Comparison of ENCODE assay signal across 9 cellular contexts in genomic region chr15:42547926-42548257, GRCh38. TPM values are rescaled to one million over a fixed set of nuclear protein-coding genes. Genes with fewer than 3 reads are reported as not detected.
DNase-seq lines count a peak whose midpoint lies in the region; ATAC-seq, FAIRE-seq and TF ChIP-seq lines count a peak whose summit lies in the region.
"Had no signal": no experiment of that assay in that cellular context is flagged by ENCODE, and none has a peak within 500 bp of the region (broad histone marks: within the 10 kb centered on the region; RNA-seq: fewer than 3 reads in every experiment).

No MANE protein-coding gene starts in this region.

- POLR2A ChIA-PET in GM12878 (lab: Charles Lee), result interaction anchor here (0.8 to 3.2 kb wide), 14 partner anchors 13 to 102 kb away, joined by 3 to 13 read pairs (median 6); partner anchors contain the start of genes SNAP23, STARD9 and ZNF106

- H3K9me3 Mint-ChIP-seq in stimulated activated naive CD8-positive, alpha-beta T cell treated with anti-CD3 and anti-CD28 coated beads, Interleukin-15, amount 100 ng/mL, for 72 hours, result no peaks in the 10 kb centered on the region

- RAD21 ChIA-PET in GM12878 (lab: Charles Lee; ENCODE audit: unreplicated experiment), result interaction anchor here (0.6 to 2.7 kb wide), 14 partner anchors 12 to 103 kb away, joined by 3 to 9 read pairs (median 4); partner anchors contain the start of genes SNAP23, STARD9 and ZNF106

- peak; percentile 27; the same call in 2 of the 3 replicates for ATAC-seq in GM12878
- no peak for ATAC-seq in stimulated activated naive CD8-positive, alpha-beta T cell treated with anti-CD3 and anti-CD28 coated beads, Interleukin-15, amount 100 ng/mL, for 72 hours

- peak overlapping the region; percentile 91 to 96 for H3K4me3 Mint-ChIP-seq in stimulated activated naive CD8-positive, alpha-beta T cell treated with anti-CD3 and anti-CD28 coated beads, Interleukin-15, amount 100 ng/mL, for 72 hours

- no peaks in the 10 kb centered on the region for H3K27me3 Mint-ChIP-seq in stimulated activated naive CD8-positive, alpha-beta T cell treated with anti-CD3 and anti-CD28 coated beads, Interleukin-15, amount 100 ng/mL, for 72 hours

- 21% methylated on average over 7 of the region's 9 CpGs for WGBS in GM12878 (ENCODE audit: insufficient coverage, insufficient replicate concordance, low lambda C conversion rate, missing lambda C conversion rate)

- BruUV-seq in GM12878 (replicated peaks; lab: Mats Ljungman, UMichigan), result no TSS peak

- H3K27ac ChIP-seq in HL-60 (replicated peaks) (peak overlapping the region; percentile 90), GM12878 (ENCODE audit: control insufficient read depth, insufficient read depth) (peak overlapping the region; percentile 72)

- no peak for TF ChIP-seq EP300 in GM12878 (IDR thresholded peaks at IDR 0.05; ENCODE audit: borderline replicate concordance in 1 of 2, control insufficient read depth in 1 of 2, low read depth in 2 of 2, low read length in 2 of 2)

- H3K4me1 ChIP-seq in GM12878 (ENCODE audit: control insufficient read depth, insufficient read depth, low read length), result no peaks in the 10 kb centered on the region; the same call in 1 of the 2 replicates

- H3K79me2 ChIP-seq in GM12878 (ENCODE audit: control insufficient read depth, insufficient read depth, low read length), result peaks cover 57% of the 10 kb centered on the region

- no peak for TF ChIP-seq POLR2A in GM12892 (IDR thresholded peaks at IDR 0.05; ENCODE audit: low read depth, low read length)
- no peak for TF ChIP-seq POLR2A in GM12878 (IDR thresholded peaks at IDR 0.05; ENCODE audit: low read depth, low read length)

- DNase-seq in GM12892 (ENCODE audit: insufficient read length) (no peak), HL-60 (ENCODE audit: low read depth in 1 of 2, low spot score in 1 of 2) (no peak), GM12878 (ENCODE audit: low read depth, low spot score) (no peak), inferior parietal cortex (ENCODE audit: extremely low spot score) (peak; percentile 29), DMS79 treated with DMSO at 0.1 percent for 48 hours (lab: John Stamatoyannopoulos, UW) (no peak), GOT3 (lab: John Stamatoyannopoulos, UW) (no peak), NCI-H1694 (lab: John Stamatoyannopoulos, UW) (no peak)
- DNase-seq in stimulated activated naive CD8-positive, alpha-beta T cell treated with anti-CD3 and anti-CD28 coated beads, Interleukin-15, amount 100 ng/mL, for 72 hours, result no peak

- SMC1A ChIA-PET in GM12878 (lab: Charles Lee; ENCODE audit: uncharacterized antibody, unreplicated experiment), result interaction anchor here (0.6 to 5.4 kb wide), 18 partner anchors 13 to 320 kb away, joined by 3 to 45 read pairs (median 4); no protein-coding TSS in a partner anchor

- no peaks in the 10 kb centered on the region for H4K20me1 ChIP-seq in GM12878 (ENCODE audit: control insufficient read depth, insufficient read depth)

- H3K27me3 ChIP-seq in HL-60 (ENCODE audit: insufficient read depth, poor library complexity, severe bottlenecking) (no peaks in the 10 kb centered on the region), GM12878 (replicated peaks in 1 of 2; ENCODE audit: control insufficient read depth in 2 of 2, insufficient read depth in 2 of 2, low read length in 1 of 2) (no peaks in the 10 kb centered on the region)

- CTCF ChIA-PET in GM12878 (lab: Yijun Ruan, JAX), result interaction anchor here (0.8 to 3.0 kb wide), 6 partner anchors 8 to 104 kb away, joined by 3 to 7 read pairs (median 5); partner anchors contain the start of gene ZNF106

- peak overlapping the region; percentile 96 for H3K27ac Mint-ChIP-seq in stimulated activated naive CD8-positive, alpha-beta T cell treated with anti-CD3 and anti-CD28 coated beads, Interleukin-15, amount 100 ng/mL, for 72 hours

- H3K9me3 ChIP-seq in GM12878 (replicated peaks; ENCODE audit: control insufficient read depth, insufficient read depth, low read length), result no peaks in the 10 kb centered on the region

- H3K36me3 ChIP-seq in GM12878 (ENCODE audit: control insufficient read depth in 2 of 2, insufficient read depth in 2 of 2, low read length in 1 of 2), result peaks cover 1 to 12% of the 10 kb centered on the region in 2 experiments; a peak in 3 of 4 replicates

- in situ Hi-C loops in GM12878 (cut with MboI), result no loop called here

- TF ChIP-seq CTCF in HL-60 (IDR thresholded peaks at IDR 0.05; ENCODE audit: insufficient read depth, low read length) (no peak), GM12878 (IDR thresholded peaks at IDR 0.05 in 2 of 3, conservative IDR thresholded peaks at IDR 0.05 in 1 of 3; ENCODE audit: control insufficient read depth in 2 of 3, extremely low read depth in 1 of 3, insufficient read depth in 1 of 3, low read depth in 3 of 3, low read length in 3 of 3) (no peak)

- TF ChIP-seq RAD21 in GM12878 (IDR thresholded peaks at IDR 0.05; ENCODE audit: insufficient read depth, low read depth, low read length), result no peak

- H3K9ac ChIP-seq in GM12878 (ENCODE audit: control insufficient read depth, insufficient read depth, low read length), result peak overlapping the region; percentile 86

- peaks cover 54% of the 10 kb centered on the region for H3K4me1 Mint-ChIP-seq in stimulated activated naive CD8-positive, alpha-beta T cell treated with anti-CD3 and anti-CD28 coated beads, Interleukin-15, amount 100 ng/mL, for 72 hours

- intact Hi-C loops in GM12878 (cut with micrococcal nuclease; ENCODE audit: unreplicated experiment), result loop anchor here (2.0 kb wide), 1 partner anchor 103 kb away; no protein-coding TSS in a partner anchor

- peak overlapping the region; percentile 82 for H3K4me2 ChIP-seq in GM12878 (ENCODE audit: control insufficient read depth, insufficient read depth)

- peak; percentile 57 for FAIRE-seq in GM12892 (lab: Jason Lieb, UNC)
- no peak for FAIRE-seq in GM12878 (lab: Jason Lieb, UNC)
- FAIRE-seq: TTC549 had no signal

- peak overlapping the region; percentile 81 for H2AFZ ChIP-seq in GM12878 (ENCODE audit: control insufficient read depth, low read depth, low read length)

- H3K4me3 ChIP-seq in HL-60 (replicated peaks; ENCODE audit: insufficient read depth, low read length), result peak overlapping the region; percentile 93
- H3K4me3 ChIP-seq in GM12878, result peak overlapping the region; percentile 76

RNA-seq across cellular contexts. Expression of gene LRRC57, which starts 0.7 kb away (rescaled TPM):
- 10.6 TPM for polyA plus RNA-seq in GM12892 (2012; ENCODE audit: missing spikeins)
- total RNA-seq in GM12878 (2013; cell fraction: nucleolus; rRNA removed), result 27.7 and 30.2 TPM in 2 replicates
- total RNA-seq in GM12878 (2014; rRNA removed), result 5.9 and 8.1 TPM in 2 replicates
- 11.4 and 12.2 TPM in 2 replicates for total RNA-seq in GM12878 (2014; rRNA removed; fragmentation: Illumina TruSeq; extraction: Trizol)
- 10.4 and 11.1 TPM in 2 replicates for total RNA-seq in GM12878 (2021)
- polyA plus RNA-seq in GM12878 (2011; ENCODE audit: low read depth), result 4.2 TPM
- polyA plus RNA-seq in GM12878 (2011; rRNA removed), result 11.6 and 15.7 TPM in 2 replicates
- 12.5 and 14.4 TPM in 2 replicates for polyA plus RNA-seq in GM12878 (2011; cell fraction: cytosol; rRNA removed)
- 7.3 and 10.0 TPM in 2 replicates for polyA plus RNA-seq in GM12878 (2011; cell fraction: nucleus; rRNA removed)
- polyA plus RNA-seq in GM12878 (2012), result 6.3 and 7.5 TPM in 2 replicates
- polyA plus RNA-seq in GM12878 (2014; fragmentation: Illumina TruSeq; extraction: Trizol), result 10.3 and 11.9 TPM in 2 replicates
- polyA plus RNA-seq in GM12878 (2014; fragmentation: Nextera tagmentation; extraction: Ambion mirVana), result 1 to 10 TPM; 5.2 to 5.8 TPM
- 7.0 and 7.7 TPM in 2 replicates for polyA plus RNA-seq in GM12878 (2014; rRNA removed)
- 10 to 100 TPM in 1 of 2 experiments, 1 to 10 TPM in 1; 8.3 to 10.9 TPM for polyA plus RNA-seq in GM12878 (2016; fragmentation: Nextera tagmentation; extraction: Ambion mirVana)
- 8.1 and 9.7 TPM in 2 replicates for polyA minus RNA-seq in GM12878 (2011; rRNA and poly(A)+ RNA removed)
- polyA minus RNA-seq in GM12878 (2011; cell fraction: cytosol; rRNA and poly(A)+ RNA removed), result 1.7 and 3.7 TPM in 2 replicates
- polyA minus RNA-seq in GM12878 (2011; cell fraction: nucleus; rRNA and poly(A)+ RNA removed), result 4.1 and 7.1 TPM in 2 replicates

RNA-seq across cellular contexts. Expression of gene HAUS2, which starts 0.7 kb away (rescaled TPM):
- polyA plus RNA-seq in GM12892 (2012; ENCODE audit: missing spikeins), result 24.4 TPM
- 16.7 and 25.2 TPM in 2 replicates for total RNA-seq in GM12878 (2013; cell fraction: nucleolus; rRNA removed)
- total RNA-seq in GM12878 (2014; rRNA removed), result 40.6 and 40.7 TPM in 2 replicates
- total RNA-seq in GM12878 (2014; rRNA removed; fragmentation: Illumina TruSeq; extraction: Trizol), result 37.5 and 41.8 TPM in 2 replicates
- 26.7 and 33.5 TPM in 2 replicates for total RNA-seq in GM12878 (2021)
- 15.2 TPM for polyA plus RNA-seq in GM12878 (2011; ENCODE audit: low read depth)
- polyA plus RNA-seq in GM12878 (2011; rRNA removed), result 45.2 and 80.6 TPM in 2 replicates
- polyA plus RNA-seq in GM12878 (2011; cell fraction: cytosol; rRNA removed), result 19.5 and 24.6 TPM in 2 replicates
- 6.9 and 8.6 TPM in 2 replicates for polyA plus RNA-seq in GM12878 (2011; cell fraction: nucleus; rRNA removed)
- 17.9 and 26.5 TPM in 2 replicates for polyA plus RNA-seq in GM12878 (2012)
- polyA plus RNA-seq in GM12878 (2014; fragmentation: Illumina TruSeq; extraction: Trizol), result 40.6 and 48.3 TPM in 2 replicates
- polyA plus RNA-seq in GM12878 (2014; fragmentation: Nextera tagmentation; extraction: Ambion mirVana), result 10 to 100 TPM; 30.8 to 37.0 TPM
- polyA plus RNA-seq in GM12878 (2014; rRNA removed), result 25.3 and 28.7 TPM in 2 replicates
- 10 to 100 TPM; 54.0 to 59.3 TPM for polyA plus RNA-seq in GM12878 (2016; fragmentation: Nextera tagmentation; extraction: Ambion mirVana)
- polyA minus RNA-seq in GM12878 (2011; rRNA and poly(A)+ RNA removed), result 19.1 and 19.2 TPM in 2 replicates
- 10.1 and 12.4 TPM in 2 replicates for polyA minus RNA-seq in GM12878 (2011; cell fraction: cytosol; rRNA and poly(A)+ RNA removed)
- 3.0 and 3.9 TPM in 2 replicates for polyA minus RNA-seq in GM12878 (2011; cell fraction: nucleus; rRNA and poly(A)+ RNA removed)

RNA-seq across cellular contexts. Expression of gene STARD9, which starts 27.5 kb away (rescaled TPM):
- 7.4 TPM for polyA plus RNA-seq in GM12892 (2012; ENCODE audit: missing spikeins)
- total RNA-seq in GM12878 (2013; cell fraction: nucleolus; rRNA removed), result 144 and 149 TPM in 2 replicates
- total RNA-seq in GM12878 (2014; rRNA removed) (7.7 and 9.4 TPM in 2 replicates), GM12878 (2014; rRNA removed; fragmentation: Illumina TruSeq; extraction: Trizol) (7.5 and 8.1 TPM in 2 replicates), GM12878 (2021) (8.4 and 11.5 TPM in 2 replicates)
- polyA plus RNA-seq in GM12878 (2011; ENCODE audit: low read depth), result 3.7 TPM
- polyA plus RNA-seq in GM12878 (2011; rRNA removed) (3.6 and 4.7 TPM in 2 replicates), GM12878 (2014; fragmentation: Illumina TruSeq; extraction: Trizol) (8.6 and 8.7 TPM in 2 replicates), GM12878 (2014; fragmentation: Nextera tagmentation; extraction: Ambion mirVana) (1 to 10 TPM in 1 of 2 experiments, under 1 TPM in 1; 0.58 to 1.1 TPM), GM12878 (2014; rRNA removed) (8.2 and 9.3 TPM in 2 replicates), GM12878 (2016; fragmentation: Nextera tagmentation; extraction: Ambion mirVana) (1 to 10 TPM; 2.7 to 2.9 TPM)
- 3.5 and 3.6 TPM in 2 replicates for polyA plus RNA-seq in GM12878 (2011; cell fraction: cytosol; rRNA removed)
- polyA plus RNA-seq in GM12878 (2011; cell fraction: nucleus; rRNA removed), result 22.7 and 25.2 TPM in 2 replicates
- 4.9 and 6.5 TPM in 2 replicates for polyA plus RNA-seq in GM12878 (2012)
- polyA minus RNA-seq in GM12878 (2011; rRNA and poly(A)+ RNA removed), result 8.9 and 11.0 TPM in 2 replicates
- 1.5 and 2.0 TPM in 2 replicates for polyA minus RNA-seq in GM12878 (2011; cell fraction: cytosol; rRNA and poly(A)+ RNA removed)
- polyA minus RNA-seq in GM12878 (2011; cell fraction: nucleus; rRNA and poly(A)+ RNA removed), result 10.2 and 13.9 TPM in 2 replicates

RNA-seq across cellular contexts. Expression of gene SNAP23, which starts 52.5 kb away (rescaled TPM):
- 104 TPM for polyA plus RNA-seq in GM12892 (2012; ENCODE audit: missing spikeins)
- total RNA-seq in GM12878 (2013; cell fraction: nucleolus; rRNA removed), result 220 and 239 TPM in 2 replicates
- total RNA-seq in GM12878 (2014; rRNA removed) (51.9 and 65.2 TPM in 2 replicates), GM12878 (2014; rRNA removed; fragmentation: Illumina TruSeq; extraction: Trizol) (126 and 134 TPM in 2 replicates), GM12878 (2021) (56.6 and 56.8 TPM in 2 replicates)
- 41.7 TPM for polyA plus RNA-seq in GM12878 (2011; ENCODE audit: low read depth)
- polyA plus RNA-seq in GM12878 (2011; rRNA removed) (90.8 and 147 TPM in 2 replicates), GM12878 (2014; fragmentation: Illumina TruSeq; extraction: Trizol) (127 and 130 TPM in 2 replicates), GM12878 (2014; fragmentation: Nextera tagmentation; extraction: Ambion mirVana) (10 to 100 TPM; 63.5 to 68.1 TPM), GM12878 (2014; rRNA removed) (65.8 and 78.7 TPM in 2 replicates), GM12878 (2016; fragmentation: Nextera tagmentation; extraction: Ambion mirVana) (10 to 100 TPM; 70.5 to 86.8 TPM)
- 36.4 and 37.2 TPM in 2 replicates for polyA plus RNA-seq in GM12878 (2011; cell fraction: cytosol; rRNA removed)
- polyA plus RNA-seq in GM12878 (2011; cell fraction: nucleus; rRNA removed), result 43.5 and 48.7 TPM in 2 replicates
- 88.0 and 119 TPM in 2 replicates for polyA plus RNA-seq in GM12878 (2012)
- polyA minus RNA-seq in GM12878 (2011; rRNA and poly(A)+ RNA removed), result 34.4 and 39.9 TPM in 2 replicates
- 21.2 and 23.1 TPM in 2 replicates for polyA minus RNA-seq in GM12878 (2011; cell fraction: cytosol; rRNA and poly(A)+ RNA removed)
- 17.0 and 24.8 TPM in 2 replicates for polyA minus RNA-seq in GM12878 (2011; cell fraction: nucleus; rRNA and poly(A)+ RNA removed)

RNA-seq across cellular contexts. Expression of gene ZNF106, which starts 57.0 kb away (rescaled TPM):
- polyA plus RNA-seq in GM12892 (2012; ENCODE audit: missing spikeins), result 27.6 TPM
- total RNA-seq in GM12878 (2013; cell fraction: nucleolus; rRNA removed), result 78.8 and 81.1 TPM in 2 replicates
- 30.4 and 31.6 TPM in 2 replicates for total RNA-seq in GM12878 (2014; rRNA removed)
- 38.1 and 40.3 TPM in 2 replicates for total RNA-seq in GM12878 (2014; rRNA removed; fragmentation: Illumina TruSeq; extraction: Trizol)
- total RNA-seq in GM12878 (2021), result 35.6 and 37.8 TPM in 2 replicates
- 16.3 TPM for polyA plus RNA-seq in GM12878 (2011; ENCODE audit: low read depth)
- polyA plus RNA-seq in GM12878 (2011; rRNA removed), result 30.9 and 35.3 TPM in 2 replicates
- 23.2 and 29.2 TPM in 2 replicates for polyA plus RNA-seq in GM12878 (2011; cell fraction: cytosol; rRNA removed)
- 13.0 and 17.1 TPM in 2 replicates for polyA plus RNA-seq in GM12878 (2011; cell fraction: nucleus; rRNA removed)
- 17.2 and 20.5 TPM in 2 replicates for polyA plus RNA-seq in GM12878 (2012)
- 33.4 and 39.2 TPM in 2 replicates for polyA plus RNA-seq in GM12878 (2014; fragmentation: Illumina TruSeq; extraction: Trizol)
- polyA plus RNA-seq in GM12878 (2014; fragmentation: Nextera tagmentation; extraction: Ambion mirVana), result 10 to 100 TPM; 10.7 to 13.4 TPM
- polyA plus RNA-seq in GM12878 (2014; rRNA removed), result 13.8 TPM in 2 replicates
- polyA plus RNA-seq in GM12878 (2016; fragmentation: Nextera tagmentation; extraction: Ambion mirVana), result 10 to 100 TPM; 36.9 to 45.3 TPM
- 60.5 and 147 TPM in 2 replicates for polyA minus RNA-seq in GM12878 (2011; rRNA and poly(A)+ RNA removed)
- 23.1 and 24.3 TPM in 2 replicates for polyA minus RNA-seq in GM12878 (2011; cell fraction: cytosol; rRNA and poly(A)+ RNA removed)
- polyA minus RNA-seq in GM12878 (2011; cell fraction: nucleus; rRNA and poly(A)+ RNA removed), result 15.1 and 19.7 TPM in 2 replicates
